Comparison of ENCODE assay signal across 8 cellular contexts in the genomic region with DNA sequence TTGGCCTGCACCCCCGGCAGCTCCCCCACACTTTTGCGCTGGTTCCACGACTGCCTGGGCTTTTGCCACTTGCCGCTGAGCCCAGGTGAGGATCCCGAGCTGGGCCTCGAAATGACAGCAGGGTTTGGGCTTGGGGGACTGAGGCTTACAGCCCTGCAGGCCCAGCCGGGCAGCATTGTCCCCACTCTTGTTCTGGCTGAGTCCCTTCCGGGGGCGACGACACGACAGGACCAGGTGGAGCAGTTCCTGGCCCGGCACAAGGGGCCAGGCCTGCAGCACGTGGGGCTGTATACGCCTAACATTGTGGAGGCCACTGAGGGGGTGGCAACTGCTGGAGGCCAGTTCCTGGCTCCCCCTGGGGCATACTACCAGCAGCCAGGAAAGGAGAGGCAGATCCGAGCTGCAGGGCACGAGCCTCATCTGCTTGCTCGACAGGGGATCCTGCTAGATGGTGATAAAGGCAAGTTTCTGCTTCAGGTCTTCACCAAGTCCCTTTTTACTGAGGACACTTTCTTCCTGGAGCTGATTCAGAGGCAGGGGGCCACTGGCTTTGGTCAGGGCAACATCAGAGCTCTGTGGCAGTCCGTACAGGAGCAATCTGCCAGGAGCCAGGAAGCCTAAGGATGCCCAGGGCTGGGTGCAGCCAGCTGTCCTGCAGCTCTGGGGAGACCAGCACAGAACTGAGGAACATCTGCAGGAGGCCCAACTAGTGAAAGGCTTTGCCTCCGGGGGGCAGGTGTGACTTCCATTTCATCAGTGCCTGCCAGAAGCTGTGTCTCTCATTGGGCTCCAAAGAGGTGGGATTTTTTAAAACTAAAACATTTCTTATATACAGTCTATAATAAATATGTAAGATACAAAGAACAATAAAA. TPM values are rescaled to one million over a fixed set of nuclear protein-coding genes. Genes with fewer than 3 reads are reported as not detected.
DNase-seq lines count a peak whose midpoint lies in the region; ATAC-seq and TF ChIP-seq lines count a peak whose summit lies in the region.

No MANE protein-coding gene starts in this region.

- peaks cover 10% of the 10 kb centered on the region for H3K36me3 Mint-ChIP-seq in activated CD4-positive, alpha-beta T cell treated with anti-CD3 and anti-CD28 coated beads, Interleukin-2, amount 10 ng/mL, durations not matched to agents 7 days and 5 days (ENCODE audit: low read depth)
- peaks cover 10% of the 10 kb centered on the region for H3K36me3 Mint-ChIP-seq in effector memory CD8-positive, alpha-beta T cell (ENCODE audit: insufficient read depth)
- H3K36me3 Mint-ChIP-seq in stimulated activated naive B cell treated with anti-CD40 and anti-IgM and Interleukin-4, amounts not matched to agents 10 μg/mL and 1 μg/mL and 100 μg/mL, for 72 hours = peaks cover 15 to 35% of the 10 kb centered on the region in 2 donors

- WGBS in adrenal gland, 4 donors = 45 to 90% (median 78%) methylated on average over 4 to 19 of the region's 19 CpGs

- H3K4me3 ChIP-seq in adrenal gland = no peak overlapping the region

- CTCF ChIA-PET in activated CD4-positive, alpha-beta T cell treated with anti-CD3 and anti-CD28 coated beads, Interleukin-2, amount 10 ng/mL, durations not matched to agents 7 days and 5 days (lab: Charles Lee) = interaction anchor here (0.6 to 1.4 kb wide), 4 partner anchors 24 to 614 kb away, joined by 3 to 6 read pairs (median 4); partner anchors contain the start of genes HECTD3 and UROD

- no peak overlapping the region for H3K27ac ChIP-seq in adrenal gland

- H3K9me3 ChIP-seq in adrenal gland (replicated peaks in 1 of 3) = no peaks in the 10 kb centered on the region

- no peaks in the 10 kb centered on the region for H3K27me3 ChIP-seq in adrenal gland

- intact Hi-C loops in adrenal gland (cut with DNase I) = no loop called here

- H3K4me1 ChIP-seq in adrenal gland (replicated peaks in 1 of 2) = peaks cover 8 to 10% of the 10 kb centered on the region in 2 donors

- H3K27ac Mint-ChIP-seq in activated CD4-positive, alpha-beta T cell treated with anti-CD3 and anti-CD28 coated beads, Interleukin-2, amount 10 ng/mL, durations not matched to agents 7 days and 5 days = peak overlapping the region; percentile 75
- H3K27ac Mint-ChIP-seq in effector memory CD8-positive, alpha-beta T cell = no peak overlapping the region
- peak overlapping the region; percentile 67 for H3K27ac Mint-ChIP-seq in stimulated activated naive B cell treated with anti-CD40 and anti-IgM and Interleukin-4, amounts not matched to agents 10 μg/mL and 1 μg/mL and 100 μg/mL, for 72 hours

- H3K4me3 Mint-ChIP-seq in activated CD4-positive, alpha-beta T cell treated with anti-CD3 and anti-CD28 coated beads, Interleukin-2, amount 10 ng/mL, durations not matched to agents 7 days and 5 days = peak overlapping the region; percentile 77
- H3K4me3 Mint-ChIP-seq in effector memory CD8-positive, alpha-beta T cell = peak overlapping the region; percentile 77 to 81
- H3K4me3 Mint-ChIP-seq in stimulated activated naive B cell treated with anti-CD40 and anti-IgM and Interleukin-4, amounts not matched to agents 10 μg/mL and 1 μg/mL and 100 μg/mL, for 72 hours = peak overlapping the region; percentile 83 to 89

- H3K27me3 Mint-ChIP-seq in activated CD4-positive, alpha-beta T cell treated with anti-CD3 and anti-CD28 coated beads, Interleukin-2, amount 10 ng/mL, durations not matched to agents 7 days and 5 days = no peaks in the 10 kb centered on the region
- H3K27me3 Mint-ChIP-seq in effector memory CD8-positive, alpha-beta T cell = no peaks in the 10 kb centered on the region
- H3K27me3 Mint-ChIP-seq in stimulated activated naive B cell treated with anti-CD40 and anti-IgM and Interleukin-4, amounts not matched to agents 10 μg/mL and 1 μg/mL and 100 μg/mL, for 72 hours = no peaks in the 10 kb centered on the region

- POLR2A ChIA-PET in activated CD4-positive, alpha-beta T cell treated with anti-CD3 and anti-CD28 coated beads, Interleukin-2, amount 10 ng/mL, durations not matched to agents 7 days and 5 days (lab: Charles Lee) = interaction anchor here (3.8 kb wide), 1 partner anchor 12 kb away, joined by 22 read pairs; the partner anchor contains the start of genes MUTYH and TOE1

- TF ChIP-seq CTCF in adrenal gland (IDR thresholded peaks at IDR 0.05) = no peak

- ATAC-seq in effector memory CD8-positive, alpha-beta T cell (replicated peaks) = no peak
- ATAC-seq in stimulated activated naive B cell treated with anti-CD40 and anti-IgM and Interleukin-4, amounts not matched to agents 10 μg/mL and 1 μg/mL and 100 μg/mL, for 72 hours (replicated peaks) = no peak
- no peak for ATAC-seq in HG03354 (IDR thresholded peaks at IDR 0.05; ENCODE audit: poor library complexity, severe bottlenecking, unreplicated experiment)

- no peak for DNase-seq in activated CD4-positive, alpha-beta T cell treated with anti-CD3 and anti-CD28 coated beads, Interleukin-2, amount 10 ng/mL, durations not matched to agents 7 days and 5 days
- DNase-seq in activated CD4-positive, alpha-beta T cell treated with anti-CD3 and anti-CD28 coated beads, Interleukin-2, amount 50 U/mL, for 1 hour = no peak
- DNase-seq in NCI-H526 (lab: John Stamatoyannopoulos, UW) (peak; percentile 41 to 82), kidney glomerular epithelial cell (lab: John Stamatoyannopoulos, UW) (no peak), adrenal gland (no peak)
- DNase-seq in effector memory CD8-positive, alpha-beta T cell = no peak
- no peak for DNase-seq in stimulated activated naive B cell treated with anti-CD40 and anti-IgM and Interleukin-4, amounts not matched to agents 10 μg/mL and 1 μg/mL and 100 μg/mL, for 72 hours

- no peaks in the 10 kb centered on the region for H3K9me3 Mint-ChIP-seq in activated CD4-positive, alpha-beta T cell treated with anti-CD3 and anti-CD28 coated beads, Interleukin-2, amount 10 ng/mL, durations not matched to agents 7 days and 5 days
- H3K9me3 Mint-ChIP-seq in effector memory CD8-positive, alpha-beta T cell = no peaks in the 10 kb centered on the region
- no peaks in the 10 kb centered on the region for H3K9me3 Mint-ChIP-seq in stimulated activated naive B cell treated with anti-CD40 and anti-IgM and Interleukin-4, amounts not matched to agents 10 μg/mL and 1 μg/mL and 100 μg/mL, for 72 hours

- peaks cover 23% of the 10 kb centered on the region for H3K4me1 Mint-ChIP-seq in activated CD4-positive, alpha-beta T cell treated with anti-CD3 and anti-CD28 coated beads, Interleukin-2, amount 10 ng/mL, durations not matched to agents 7 days and 5 days
- peaks cover 0 to 9% of the 10 kb centered on the region in 2 donors for H3K4me1 Mint-ChIP-seq in effector memory CD8-positive, alpha-beta T cell (ENCODE audit: low read depth in 2 of 2)
- peaks cover 18 to 29% of the 10 kb centered on the region in 2 donors for H3K4me1 Mint-ChIP-seq in stimulated activated naive B cell treated with anti-CD40 and anti-IgM and Interleukin-4, amounts not matched to agents 10 μg/mL and 1 μg/mL and 100 μg/mL, for 72 hours

- peaks cover 0 to 22% of the 10 kb centered on the region in 2 donors for H3K36me3 ChIP-seq in adrenal gland (replicated peaks in 1 of 2)

- no peak for TF ChIP-seq POLR2A in adrenal gland (IDR thresholded peaks at IDR 0.05)

RNA-seq across cellular contexts. Expression of gene HPDL, which starts 1.2 kb away (rescaled TPM):
- total RNA-seq in activated CD4-positive, alpha-beta T cell treated with anti-CD3 and anti-CD28 coated beads, Interleukin-2, amount 10 ng/mL, durations not matched to agents 7 days and 5 days = 1 to 10 TPM; 6.2 to 6.5 TPM
- total RNA-seq in adrenal gland = 1 to 10 TPM in 1 of 8 donors, under 1 TPM in 4, not detected in 3; 0.18 to 1.1 (median 0.28) TPM
- under 1 TPM; 0.16 to 0.37 (median 0.33) TPM for polyA plus RNA-seq in adrenal gland

RNA-seq across cellular contexts. Expression of gene TOE1, which starts 12.1 kb away (rescaled TPM):
- 10 to 100 TPM; 22.6 to 34.4 TPM for total RNA-seq in activated CD4-positive, alpha-beta T cell treated with anti-CD3 and anti-CD28 coated beads, Interleukin-2, amount 10 ng/mL, durations not matched to agents 7 days and 5 days
- total RNA-seq in adrenal gland = 10 to 100 TPM in 3 of 8 donors, 1 to 10 TPM in 5; 3.3 to 15.4 (median 9.8) TPM
- 10 to 100 TPM in 2 of 3 donors, 1 to 10 TPM in 1; 8.9 to 17.7 (median 10.3) TPM for polyA plus RNA-seq in adrenal gland

RNA-seq across cellular contexts. Expression of gene MUTYH, which starts 12.4 kb away (rescaled TPM):
- total RNA-seq in activated CD4-positive, alpha-beta T cell treated with anti-CD3 and anti-CD28 coated beads, Interleukin-2, amount 10 ng/mL, durations not matched to agents 7 days and 5 days = 10 to 100 TPM; 51.7 to 55.1 TPM
- total RNA-seq in adrenal gland = 10 to 100 TPM; 15.0 to 35.4 (median 22.2) TPM
- 10 to 100 TPM in 2 of 3 donors, 1 to 10 TPM in 1; 9.8 to 60.7 (median 44.0) TPM for polyA plus RNA-seq in adrenal gland

Comparison
In these comparisons a context has a peak if more than half of its experiments do, and no peak if none do; other contexts are left out.
1. DNase-seq: peak in NCI-H526 (2 of 2); none in activated CD4-positive, alpha-beta T cell treated with anti-CD3 and anti-CD28 coated beads, Interleukin-2, amount 10 ng/mL, durations not matched to agents 7 days and 5 days (single experiment), activated CD4-positive, alpha-beta T cell treated with anti-CD3 and anti-CD28 coated beads, Interleukin-2, amount 50 U/mL, for 1 hour (single experiment), effector memory CD8-positive, alpha-beta T cell (0 of 3), stimulated activated naive B cell treated with anti-CD40 and anti-IgM and Interleukin-4, amounts not matched to agents 10 μg/mL and 1 μg/mL and 100 μg/mL, for 72 hours (single experiment), kidney glomerular epithelial cell (single experiment) and adrenal gland (0 of 7).
2. H3K27ac Mint-ChIP-seq: peak in activated CD4-positive, alpha-beta T cell treated with anti-CD3 and anti-CD28 coated beads, Interleukin-2, amount 10 ng/mL, durations not matched to agents 7 days and 5 days (single experiment) and stimulated activated naive B cell treated with anti-CD40 and anti-IgM and Interleukin-4, amounts not matched to agents 10 μg/mL and 1 μg/mL and 100 μg/mL, for 72 hours (single experiment); none in effector memory CD8-positive, alpha-beta T cell (0 of 2).
3. Peak in every context shown above with its lines, with median percentiles within 50 percentile points of each other: H3K4me3 Mint-ChIP-seq.